Comparison of ENCODE assay signal across 17 cellular contexts in the genomic region with DNA sequence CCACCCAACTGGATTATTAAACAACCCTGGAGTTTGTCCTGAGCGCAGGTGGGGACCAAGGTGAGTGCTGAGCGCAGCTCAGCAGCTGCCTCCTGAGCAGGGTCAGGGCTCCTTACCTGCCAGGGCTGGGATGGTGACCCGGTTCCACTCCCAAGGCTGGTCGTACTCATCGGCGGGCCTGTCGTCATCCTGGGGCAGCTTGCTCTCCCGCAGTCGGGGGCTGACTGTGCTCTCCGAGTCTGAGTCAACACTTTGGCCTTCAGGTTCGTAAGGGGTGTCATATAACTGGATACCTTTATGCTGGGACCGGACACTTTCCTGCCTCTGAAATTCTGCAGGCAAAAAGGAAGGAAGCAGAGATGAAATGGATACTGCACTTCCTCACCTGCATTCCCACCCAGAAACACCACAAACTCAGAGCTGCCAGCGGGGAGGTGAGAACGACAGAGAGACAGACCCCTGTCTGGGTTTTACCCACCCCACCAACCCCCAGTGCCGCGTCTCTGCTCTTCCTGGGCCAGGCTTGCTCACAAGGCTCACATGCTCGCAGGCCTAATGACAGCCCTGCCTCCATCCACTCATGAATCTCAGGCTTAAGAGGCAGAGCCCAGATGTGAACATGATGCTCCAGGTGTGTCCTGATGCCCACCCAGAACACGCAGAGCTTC.
A peak's percentile ranks its signal among the peaks of the same experiment; 100 is the strongest.
DNase-seq lines count a peak whose midpoint lies in the region; ATAC-seq and TF ChIP-seq lines count a peak whose summit lies in the region.
"Had no signal": no experiment of that assay in that cellular context is flagged by ENCODE, and none has a peak within 500 bp of the region (broad histone marks: within the 10 kb centered on the region; RNA-seq: fewer than 3 reads in every experiment).

No MANE protein-coding gene starts in this region.

- peaks cover 8% of the 10 kb centered on the region for H3K36me3 Mint-ChIP-seq in chondrocyte (ENCODE audit: low read depth)
- H3K36me3 Mint-ChIP-seq: activated naive CD8-positive, alpha-beta T cell treated with anti-CD3 and anti-CD28 coated beads for 36 hours had no signal

- no peak overlapping the region for H3K4me3 Mint-ChIP-seq in chondrocyte (ENCODE audit: unreplicated experiment)
- H3K4me3 Mint-ChIP-seq: activated naive CD8-positive, alpha-beta T cell treated with anti-CD3 and anti-CD28 coated beads for 36 hours; HFFc6 had no signal

- no peak overlapping the region for H3K4me2 ChIP-seq in smooth muscle cell

- peaks cover 28% of the 10 kb centered on the region for H3K4me1 ChIP-seq in smooth muscle cell (ENCODE audit: low read depth)
- H3K4me1 ChIP-seq in lower lobe of right lung: peaks cover 12% of the 10 kb centered on the region

- H3K27ac Mint-ChIP-seq in chondrocyte (ENCODE audit: unreplicated experiment): peak overlapping the region; percentile 45
- H3K27ac Mint-ChIP-seq: activated naive CD8-positive, alpha-beta T cell treated with anti-CD3 and anti-CD28 coated beads for 36 hours had no signal

- peaks cover 30% of the 10 kb centered on the region for H3K79me2 ChIP-seq in smooth muscle cell (ENCODE audit: low read depth)

- no peaks in the 10 kb centered on the region for H3K27me3 ChIP-seq in smooth muscle cell (ENCODE audit: low read depth)
- no peaks in the 10 kb centered on the region for H3K27me3 ChIP-seq in lower lobe of right lung (ENCODE audit: low read depth)

- H3K9ac ChIP-seq in smooth muscle cell (ENCODE audit: low read depth): peak overlapping the region; percentile 36

- intact Hi-C loops in lower lobe of right lung (cut with DNase I): no loop called here

- H3K9me3 Mint-ChIP-seq in chondrocyte (ENCODE audit: low read depth): no peaks in the 10 kb centered on the region
- H3K9me3 Mint-ChIP-seq: activated naive CD8-positive, alpha-beta T cell treated with anti-CD3 and anti-CD28 coated beads for 36 hours; HFFc6 had no signal

- TF ChIP-seq CTCF in chondrocyte (IDR thresholded peaks at IDR 0.05): no peak
- TF ChIP-seq CTCF in smooth muscle cell (IDR thresholded peaks at IDR 0.05; ENCODE audit: borderline replicate concordance, insufficient read depth, poor library complexity, severe bottlenecking): no peak
- no peak for TF ChIP-seq CTCF in lower lobe of right lung (IDR thresholded peaks at IDR 0.05)

- no peak overlapping the region for H3K4me3 ChIP-seq in smooth muscle cell
- H3K4me3 ChIP-seq in lower lobe of right lung: no peak overlapping the region
- H3K4me3 ChIP-seq: mucosa of descending colon had no signal

- no peaks in the 10 kb centered on the region for H3K9me3 ChIP-seq in smooth muscle cell (replicated peaks; ENCODE audit: low read depth)
- H3K9me3 ChIP-seq in lower lobe of right lung: no peaks in the 10 kb centered on the region
- H3K9me3 ChIP-seq: mucosa of descending colon had no signal

- peaks cover under 1% of the 10 kb centered on the region for H4K20me1 ChIP-seq in smooth muscle cell (ENCODE audit: low read depth)

- peaks cover 46% of the 10 kb centered on the region for H3K4me1 Mint-ChIP-seq in chondrocyte (ENCODE audit: low read depth)
- H3K4me1 Mint-ChIP-seq: activated naive CD8-positive, alpha-beta T cell treated with anti-CD3 and anti-CD28 coated beads for 36 hours had no signal

- no peaks in the 10 kb centered on the region for H3K27me3 Mint-ChIP-seq in chondrocyte (ENCODE audit: low read depth)
- H3K27me3 Mint-ChIP-seq: activated naive CD8-positive, alpha-beta T cell treated with anti-CD3 and anti-CD28 coated beads for 36 hours had no signal

- peaks cover 12% of the 10 kb centered on the region for H3F3A ChIP-seq in smooth muscle cell (ENCODE audit: low read depth)

- no peak for ATAC-seq in lower lobe of right lung
- ATAC-seq in HG02588 (IDR thresholded peaks at IDR 0.05; ENCODE audit: unreplicated experiment): no peak
- ATAC-seq: left colon, mucosa of descending colon had no signal

- no peak overlapping the region for H2AFZ ChIP-seq in smooth muscle cell (ENCODE audit: low read depth)

- H3K27ac ChIP-seq in smooth muscle cell (ENCODE audit: low read depth) (peak overlapping the region; percentile 93), lower lobe of right lung (no peak overlapping the region)

- no peaks in the 10 kb centered on the region for H3K36me3 ChIP-seq in smooth muscle cell (ENCODE audit: low read depth)
- H3K36me3 ChIP-seq in lower lobe of right lung: peaks cover 32% of the 10 kb centered on the region

- 54% methylated on average over 18 of the region's 18 CpGs for WGBS in smooth muscle cell (ENCODE audit: low lambda C conversion rate)

- peak; percentile 83 for DNase-seq in HT1080 (ENCODE audit: low read depth)
- peak; percentile 59 for DNase-seq in chondrocyte (ENCODE audit: low spot score)
- peak; percentile 52 for DNase-seq in left kidney (ENCODE audit: low read depth, low spot score)
- no peak for DNase-seq in smooth muscle cell (lab: John Stamatoyannopoulos, UW; ENCODE audit: unreplicated experiment)
- no peak for DNase-seq in mucosa of gallbladder (ENCODE audit: low spot score)
- no peak for DNase-seq in lower lobe of right lung
- DNase-seq in NCI-H2196 (lab: John Stamatoyannopoulos, UW; ENCODE audit: unreplicated experiment): no peak
- DNase-seq: activated CD8-positive, alpha-beta memory T cell treated with anti-CD3 and anti-CD28 coated beads for 24 hours; activated naive CD8-positive, alpha-beta T cell treated with anti-CD3 and anti-CD28 coated beads for 36 hours; Calu3; HFFc6; left colon; OCI-M1; stimulated activated CD4-positive, alpha-beta T cell treated with anti-CD3 and anti-CD28 coated beads, Interleukin-4, amount 100 ng/mL, for 1 hour; T-helper 9 cell had no signal

Comparison
In these comparisons a context has a peak if more than half of its experiments do, and no peak if none do; other contexts are left out.
1. DNase-seq: peak in HT1080 (single experiment), chondrocyte (single experiment) and left kidney (single experiment); none in smooth muscle cell (single experiment), mucosa of gallbladder (single experiment), lower lobe of right lung (single experiment) and NCI-H2196 (single experiment).